10 cellular contexts compared by ENCODE assay signal in the genomic region with DNA sequence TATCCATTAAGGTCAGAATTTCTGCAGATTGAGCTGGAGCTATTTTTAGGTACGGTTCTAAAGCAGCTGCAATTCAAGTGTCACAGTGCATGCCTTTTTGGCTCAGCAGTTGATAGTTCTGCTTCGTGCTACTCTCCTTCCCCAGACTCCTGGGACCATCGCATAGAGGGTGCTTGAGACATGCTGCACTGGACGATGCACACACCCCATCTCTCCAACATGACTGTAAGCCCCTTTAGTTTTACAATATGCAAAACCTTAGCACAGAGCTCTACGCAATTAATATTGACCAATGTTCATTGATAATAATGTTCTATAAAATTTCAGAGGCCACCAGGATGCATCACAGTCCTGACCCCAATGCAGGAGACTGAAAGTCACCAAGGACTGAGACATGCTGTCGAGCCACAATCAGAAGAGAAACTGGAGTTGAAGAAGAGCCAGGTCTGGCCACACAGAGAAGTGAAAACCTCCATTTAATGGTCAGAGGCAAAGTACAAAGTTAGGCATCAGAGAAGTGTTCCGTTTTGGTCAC.
DNase-seq lines count a peak whose midpoint lies in the region; ATAC-seq and TF ChIP-seq lines count a peak whose summit lies in the region.
"Had no signal": no experiment of that assay in that cellular context is flagged by ENCODE, and none has a peak within 500 bp of the region (broad histone marks: within the 10 kb centered on the region; RNA-seq: fewer than 3 reads in every experiment).

No MANE protein-coding gene starts in this region.

- no TSS peak for BruUV-seq in PC-3 (replicated peaks; lab: Mats Ljungman, UMichigan)

- peak overlapping the region in 1 of 2 experiments; percentile 4 for H3K18ac ChIP-seq in mesenchymal stem cell (ENCODE audit: low read depth in 1 of 2, low read length in 2 of 2)

- H3K4me2 ChIP-seq in mesenchymal stem cell (ENCODE audit: low read length, poor library complexity, severe bottlenecking) (no peak overlapping the region), PC-3 (ENCODE audit: low read length) (no peak overlapping the region)

- no peak overlapping the region for H3K4me3 Mint-ChIP-seq in stimulated activated naive CD8-positive, alpha-beta T cell treated with anti-CD3 and anti-CD28 coated beads, Interleukin-15, amount 100 ng/mL, for 72 hours

- H2BK12ac ChIP-seq in mesenchymal stem cell (ENCODE audit: low read length in 2 of 2) = peak overlapping the region in 1 of 2 experiments; percentile 57

- intact Hi-C loops in PC-3 (cut with micrococcal nuclease) = no loop called here

- peak; percentile 26 for DNase-seq in mesenchymal stem cell
- no peak for DNase-seq in stimulated activated naive CD8-positive, alpha-beta T cell treated with anti-CD3 and anti-CD28 coated beads, Interleukin-15, amount 100 ng/mL, for 72 hours
- DNase-seq in tibial nerve (ENCODE audit: low spot score in 2 of 2) = no peak
- no peak for DNase-seq in PC-3
- DNase-seq in GDM1 (lab: John Stamatoyannopoulos, UW) = no peak
- DNase-seq: activated CD4-positive, alpha-beta T cell treated with anti-CD3 and anti-CD28 coated beads, Interleukin-2, amount 10 ng/mL, durations not matched to agents 24 days and 14 days; NCI-H2081 treated with DMSO at 0.1 percent for 48 hours had no signal

- H3K27me3 Mint-ChIP-seq in stimulated activated naive CD8-positive, alpha-beta T cell treated with anti-CD3 and anti-CD28 coated beads, Interleukin-15, amount 100 ng/mL, for 72 hours = peaks cover 27% of the 10 kb centered on the region

- no peaks in the 10 kb centered on the region for H3F3A ChIP-seq in PC-3 (ENCODE audit: low read length, unreplicated experiment)

- H3K4me1 ChIP-seq in mesenchymal stem cell (ENCODE audit: control insufficient read depth, insufficient read depth, low read depth, low read length) = peaks cover 2% of the 10 kb centered on the region
- peaks cover 0 to 26% (median 20%) of the 10 kb centered on the region in 4 donors for H3K4me1 ChIP-seq in tibial nerve
- peaks cover 12% of the 10 kb centered on the region for H3K4me1 ChIP-seq in PC-3 (ENCODE audit: insufficient read depth, low read length)

- peak; percentile 48 for ATAC-seq in GM18858 (IDR thresholded peaks at IDR 0.05; ENCODE audit: unreplicated experiment)
- ATAC-seq in GM21737 (IDR thresholded peaks at IDR 0.05; ENCODE audit: unreplicated experiment) = peak; percentile 68
- peak; percentile 58 for ATAC-seq in HG03565 (IDR thresholded peaks at IDR 0.05; ENCODE audit: unreplicated experiment)
- no peak for ATAC-seq in stimulated activated naive CD8-positive, alpha-beta T cell treated with anti-CD3 and anti-CD28 coated beads, Interleukin-15, amount 100 ng/mL, for 72 hours
- ATAC-seq in PC-3 = no peak

- no peaks in the 10 kb centered on the region for H3K27me3 ChIP-seq in mesenchymal stem cell (ENCODE audit: control insufficient read depth in 1 of 2, insufficient read depth in 1 of 2, low read length in 2 of 2)
- H3K27me3 ChIP-seq in tibial nerve = no peaks in the 10 kb centered on the region
- H3K27me3 ChIP-seq in PC-3 (ENCODE audit: low read length) = no peaks in the 10 kb centered on the region

- no peaks in the 10 kb centered on the region for H3K79me1 ChIP-seq in mesenchymal stem cell (replicated peaks; ENCODE audit: low read length, poor library complexity, severe bottlenecking)

- H2AFZ ChIP-seq in mesenchymal stem cell (ENCODE audit: low read depth, low read length) (no peak overlapping the region), PC-3 (ENCODE audit: low read length) (no peak overlapping the region)

- no peak overlapping the region for H2AK5ac ChIP-seq in mesenchymal stem cell (ENCODE audit: low read length, severe bottlenecking)

- H3K9me3 ChIP-seq in mesenchymal stem cell (ENCODE audit: control insufficient read depth, low read length) (no peaks in the 10 kb centered on the region), tibial nerve (peaks cover 0 to under 1% (median 0%) of the 10 kb centered on the region in 4 donors), PC-3 (ENCODE audit: low read length) (no peaks in the 10 kb centered on the region)

- no peak overlapping the region for H3K4ac ChIP-seq in mesenchymal stem cell (ENCODE audit: low read depth in 1 of 2, low read length in 2 of 2)

- H3K23ac ChIP-seq in mesenchymal stem cell (ENCODE audit: low read length in 2 of 2) = no peak overlapping the region

- no peaks in the 10 kb centered on the region for H4K20me1 ChIP-seq in PC-3 (ENCODE audit: low read length)

- H3K4me3 ChIP-seq in mesenchymal stem cell (ENCODE audit: insufficient read depth in 1 of 2, low read depth in 1 of 2, low read length in 2 of 2) (no peak overlapping the region), tibial nerve (no peak overlapping the region), PC-3 (ENCODE audit: low read length) (no peak overlapping the region)

- H3K27ac ChIP-seq in mesenchymal stem cell (ENCODE audit: low read length, poor library complexity, severe bottlenecking) = no peak overlapping the region
- H3K27ac ChIP-seq in tibial nerve = peak overlapping the region in 1 of 4 donors; percentile 31
- H3K27ac ChIP-seq in PC-3 (ENCODE audit: low read length) = no peak overlapping the region

- no peaks in the 10 kb centered on the region for H3K9me2 ChIP-seq in PC-3 (replicated peaks; ENCODE audit: low read length)

- H3K36me3 ChIP-seq in mesenchymal stem cell (ENCODE audit: control insufficient read depth in 1 of 2, insufficient read depth in 2 of 2, low read depth in 1 of 2, low read length in 2 of 2) (no peaks in the 10 kb centered on the region), tibial nerve (no peaks in the 10 kb centered on the region), PC-3 (ENCODE audit: low read depth, low read length) (no peaks in the 10 kb centered on the region)

- no peak for TF ChIP-seq EP300 in tibial nerve (IDR thresholded peaks at IDR 0.05)

- H4K8ac ChIP-seq in mesenchymal stem cell (ENCODE audit: low read length) = no peak overlapping the region

- H2BK120ac ChIP-seq in mesenchymal stem cell (ENCODE audit: low read depth, low read length) = peak overlapping the region; percentile 46

- TF ChIP-seq CTCF in tibial nerve (IDR thresholded peaks at IDR 0.05) (no peak), PC-3 (conservative IDR thresholded peaks at IDR 0.05; ENCODE audit: low read depth, low read length) (no peak)

- H3K9me3 Mint-ChIP-seq in stimulated activated naive CD8-positive, alpha-beta T cell treated with anti-CD3 and anti-CD28 coated beads, Interleukin-15, amount 100 ng/mL, for 72 hours = no peaks in the 10 kb centered on the region

- H3K27ac Mint-ChIP-seq in stimulated activated naive CD8-positive, alpha-beta T cell treated with anti-CD3 and anti-CD28 coated beads, Interleukin-15, amount 100 ng/mL, for 72 hours = no peak overlapping the region
- H3K27ac Mint-ChIP-seq: activated CD4-positive, alpha-beta T cell treated with anti-CD3 and anti-CD28 coated beads, Interleukin-2, amount 10 ng/mL, durations not matched to agents 24 days and 14 days had no signal

- peaks cover 36% of the 10 kb centered on the region for H3K4me1 Mint-ChIP-seq in stimulated activated naive CD8-positive, alpha-beta T cell treated with anti-CD3 and anti-CD28 coated beads, Interleukin-15, amount 100 ng/mL, for 72 hours

- no peak overlapping the region for H3K9ac ChIP-seq in mesenchymal stem cell (ENCODE audit: low read length)
- H3K9ac ChIP-seq in PC-3 (ENCODE audit: low read length) = no peak overlapping the region

- no peak overlapping the region for H2BK15ac ChIP-seq in mesenchymal stem cell (ENCODE audit: low read depth, poor library complexity, severe bottlenecking)

- 79% methylated on average over 6 of the region's 7 CpGs for WGBS in mesenchymal stem cell
- 46 to 49% methylated on average over 7 of the region's 7 CpGs for WGBS in tibial nerve, 2 donors

- no peak overlapping the region for H2BK5ac ChIP-seq in mesenchymal stem cell (ENCODE audit: low read depth, low read length, poor library complexity, severe bottlenecking)

- TF ChIP-seq POLR2A in tibial nerve (IDR thresholded peaks at IDR 0.05) = no peak

- H3K79me2 ChIP-seq in PC-3 (ENCODE audit: low read length) = no peaks in the 10 kb centered on the region

- POLR2A ChIA-PET in PC-3 (lab: Charles Lee; ENCODE audit: unreplicated experiment) = no interaction called here

- peak overlapping the region in 1 of 2 experiments; percentile 6 for H3K14ac ChIP-seq in mesenchymal stem cell (ENCODE audit: low read length in 2 of 2)

- no peak overlapping the region for H4K91ac ChIP-seq in mesenchymal stem cell (ENCODE audit: low read length)

- CTCF ChIA-PET in PC-3 (lab: Charles Lee) = no interaction called here

Comparison
In these comparisons a context has a peak if more than half of its experiments do, and no peak if none do; other contexts are left out.
1. ATAC-seq: peak in GM18858 (single experiment), GM21737 (single experiment) and HG03565 (single experiment); none in stimulated activated naive CD8-positive, alpha-beta T cell treated with anti-CD3 and anti-CD28 coated beads, Interleukin-15, amount 100 ng/mL, for 72 hours (single experiment) and PC-3 (single experiment).